Comparison of ENCODE assay signal across 27 cellular contexts in genomic region chr12:96948782-96949181, GRCh38. TPM values are rescaled to one million over a fixed set of nuclear protein-coding genes. Genes with fewer than 3 reads are reported as not detected.
DNase-seq lines count a peak whose midpoint lies in the region; ATAC-seq, FAIRE-seq and TF ChIP-seq lines count a peak whose summit lies in the region.
"Had no signal": no experiment of that assay in that cellular context is flagged by ENCODE, and none has a peak within 500 bp of the region (broad histone marks: within the 10 kb centered on the region; RNA-seq: fewer than 3 reads in every experiment).

No MANE protein-coding gene starts in this region.

- DNase-seq in ELF-1 (ENCODE audit: low read depth, low spot score) (peak; percentile 12), D721Med (ENCODE audit: insufficient read length, low spot score) (no peak), ureter (ENCODE audit: low spot score) (no peak), neural progenitor cell (ENCODE audit: low spot score) (no peak)
- no peak for DNase-seq in central memory CD4-positive, alpha-beta T cell
- DNase-seq: activated B cell treated with CpG ODN at 0.5 μM for 24 hours; midbrain; NCI-H1092 treated with DMSO at 0.1 percent for 48 hours; NCI-H1930; retina; stimulated activated CD4-positive, alpha-beta T cell treated with anti-CD3 and anti-CD28 coated beads, Interleukin-4, amount 100 ng/mL, for 1 hour; stimulated activated naive B cell treated with anti-CD40 and anti-IgM and Interleukin-4, amounts not matched to agents 10 μg/mL and 1 μg/mL and 100 μg/mL, for 72 hours; T-helper 9 cell; uterus had no signal

- H3K4me1 ChIP-seq in neural progenitor cell = no peaks in the 10 kb centered on the region
- H3K4me1 ChIP-seq: A549, HAP-1, uterus had no signal

- no peak overlapping the region for H3K27ac ChIP-seq in neural progenitor cell
- H3K27ac ChIP-seq: A549, suprapubic skin, uterus had no signal

- no peaks in the 10 kb centered on the region for H4K20me1 ChIP-seq in neural progenitor cell (ENCODE audit: low read depth)

- H3K27ac Mint-ChIP-seq in neural progenitor cell = no peak overlapping the region
- H3K27ac Mint-ChIP-seq: activated B cell treated with CpG ODN at 0.5 μM for 24 hours; activated naive CD8-positive, alpha-beta T cell; activated T-helper 2 cell treated with anti-CD3 and anti-CD28 coated beads, Interferon-gamma antibody, Interleukin-2, Interleukin-4, amounts not matched to agents 10 μg/mL and 5 μg/mL and 100 μg/mL, durations not matched to agents 14 hours and 24 hours and 36 hours; natural killer cell treated with Interleukin-12 subunit alpha and Interleukin-12 subunit beta and Interleukin-15 and Interleukin-18, amount 100 ng/mL, for 72 hours; stimulated activated naive B cell treated with anti-CD40 and anti-IgM and Interleukin-4, amounts not matched to agents 10 μg/mL and 1 μg/mL and 100 μg/mL, for 72 hours had no signal

- H3K4me3 Mint-ChIP-seq in neural progenitor cell = no peak overlapping the region
- H3K4me3 Mint-ChIP-seq: activated B cell treated with CpG ODN at 0.5 μM for 24 hours; activated naive CD8-positive, alpha-beta T cell; central memory CD8-positive, alpha-beta T cell; natural killer cell treated with Interleukin-12 subunit alpha and Interleukin-12 subunit beta and Interleukin-15 and Interleukin-18, amount 100 ng/mL, for 72 hours; stimulated activated naive B cell treated with anti-CD40 and anti-IgM and Interleukin-4, amounts not matched to agents 10 μg/mL and 1 μg/mL and 100 μg/mL, for 72 hours had no signal

- no peak overlapping the region for H2AFZ ChIP-seq in neural progenitor cell (replicated peaks)

- H3K4me2 ChIP-seq in neural progenitor cell = no peak overlapping the region
- H3K4me2 ChIP-seq: A549 had no signal

- TF ChIP-seq CTCF in D721Med (IDR thresholded peaks at IDR 0.05; ENCODE audit: insufficient read depth, missing control alignments) (no peak), neural progenitor cell (IDR thresholded peaks at IDR 0.05) (no peak)

- no peak overlapping the region for H3K4me3 ChIP-seq in neural progenitor cell
- H3K4me3 ChIP-seq: A549, HAP-1, suprapubic skin, uterus had no signal

- H3K9ac ChIP-seq in neural progenitor cell = no peak overlapping the region

- no peaks in the 10 kb centered on the region for H3K27me3 ChIP-seq in neural progenitor cell
- H3K27me3 ChIP-seq: suprapubic skin, uterus had no signal

- no peaks in the 10 kb centered on the region for H3F3A ChIP-seq in neural progenitor cell (ENCODE audit: low read depth)

- no peaks in the 10 kb centered on the region for H3K4me1 Mint-ChIP-seq in neural progenitor cell
- H3K4me1 Mint-ChIP-seq: activated B cell treated with CpG ODN at 0.5 μM for 24 hours; central memory CD8-positive, alpha-beta T cell had no signal

- FAIRE-seq in D721Med (lab: Jason Lieb, UNC) = no peak
- FAIRE-seq: A549, endothelial cell of umbilical vein, G401.6, keratinocyte had no signal

- no peaks in the 10 kb centered on the region for H3K9me3 ChIP-seq in neural progenitor cell (ENCODE audit: low read depth)
- H3K9me3 ChIP-seq: A549, HAP-1, suprapubic skin, uterus had no signal

- H3K36me3 Mint-ChIP-seq in neural progenitor cell = peaks cover 43% of the 10 kb centered on the region

- H3K9me3 Mint-ChIP-seq in neural progenitor cell = peaks cover 6% of the 10 kb centered on the region
- H3K9me3 Mint-ChIP-seq: activated B cell treated with CpG ODN at 0.5 μM for 24 hours; central memory CD8-positive, alpha-beta T cell; natural killer cell treated with Interleukin-12 subunit alpha and Interleukin-12 subunit beta and Interleukin-15 and Interleukin-18, amount 100 ng/mL, for 72 hours; stimulated activated naive B cell treated with anti-CD40 and anti-IgM and Interleukin-4, amounts not matched to agents 10 μg/mL and 1 μg/mL and 100 μg/mL, for 72 hours had no signal

- H3K27me3 Mint-ChIP-seq in neural progenitor cell (ENCODE audit: insufficient read depth, low read depth) = no peaks in the 10 kb centered on the region
- H3K27me3 Mint-ChIP-seq: activated B cell treated with CpG ODN at 0.5 μM for 24 hours; activated naive CD8-positive, alpha-beta T cell; central memory CD8-positive, alpha-beta T cell; natural killer cell treated with Interleukin-12 subunit alpha and Interleukin-12 subunit beta and Interleukin-15 and Interleukin-18, amount 100 ng/mL, for 72 hours; stimulated activated naive B cell treated with anti-CD40 and anti-IgM and Interleukin-4, amounts not matched to agents 10 μg/mL and 1 μg/mL and 100 μg/mL, for 72 hours had no signal

- peaks cover 18% of the 10 kb centered on the region for H3K36me3 ChIP-seq in neural progenitor cell

- ATAC-seq in GM19023 (IDR thresholded peaks at IDR 0.05; ENCODE audit: unreplicated experiment) (peak; percentile 93), HG02610 (IDR thresholded peaks at IDR 0.05; ENCODE audit: unreplicated experiment) (peak; percentile 94), HG03039 (IDR thresholded peaks at IDR 0.05; ENCODE audit: unreplicated experiment) (peak; percentile 77)
- ATAC-seq: A549; natural killer cell treated with Interleukin-12 subunit alpha and Interleukin-12 subunit beta and Interleukin-15 and Interleukin-18, amount 100 ng/mL, for 72 hours had no signal

- no peaks in the 10 kb centered on the region for H3K79me2 ChIP-seq in neural progenitor cell (ENCODE audit: low read depth)

RNA-seq across cellular contexts. Expression of gene NEDD1, which starts 41.7 kb away (rescaled TPM):
- total RNA-seq in ureter = 14.0 TPM
- 72.7 and 115 TPM in 2 replicates for total RNA-seq in neural progenitor cell (ENCODE audit: low replicate concordance)
